Comparison of ENCODE assay signal across 16 cellular contexts in genomic region chr13:94914829-94915228, GRCh38.
"Had no signal": no experiment of that assay in that cellular context is flagged by ENCODE, and none has a peak within 500 bp of the region (broad histone marks: within the 10 kb centered on the region; RNA-seq: fewer than 3 reads in every experiment).

No MANE protein-coding gene starts in this region.

- DNase-seq: cortex of kidney; dorsolateral prefrontal cortex; effector CD8-positive, alpha-beta T cell; gastrocnemius medialis; glutamatergic neuron; islet precursor cell; left ventricle myocardium inferior; lower lobe of right lung; nucleus accumbens; ovary; small intestine; stimulated activated CD4-positive, alpha-beta T cell treated with anti-CD3 and anti-CD28 coated beads, Interleukin-12 subunit alpha, Interleukin-12 subunit beta, amount 100 ng/mL, for 4 hours; stimulated activated naive CD4-positive, alpha-beta T cell; stomach; trophoblast cell had no signal

- FAIRE-seq: small intestine had no signal

- ATAC-seq: gastrocnemius medialis; lower lobe of right lung; natural killer cell treated with Interleukin-12 subunit alpha and Interleukin-12 subunit beta and Interleukin-15 and Interleukin-18, amount 100 ng/mL, for 72 hours had no signal
